In genomic region chr1:201828820-201829774, GRCh38 we compare ENCODE assay signal across 8 cellular contexts. TPM values are rescaled to one million over a fixed set of nuclear protein-coding genes. Genes with fewer than 3 reads are reported as not detected.
DNase-seq lines count a peak whose midpoint lies in the region; ATAC-seq and TF ChIP-seq lines count a peak whose summit lies in the region.

Gene IPO9, plus strand, starts transcription at chr1:201829157. Its CDS starts 53 bp downstream, at chr1:201829210.

- peak within 1 kb of the TSS; percentile 84 for H3K27ac ChIP-seq in CD4-positive, alpha-beta T cell (ENCODE audit: low read depth, low read length)
- H3K27ac ChIP-seq in dorsolateral prefrontal cortex (peak within 1 kb of the TSS; percentile 46 to 97 (median 91)), right lobe of liver (peak within 1 kb of the TSS; percentile 67 to 81 (median 78))

- H3K9me3 Mint-ChIP-seq in CD4-positive, alpha-beta T cell, result no peaks in the 10 kb centered on the region
- H3K9me3 Mint-ChIP-seq in activated CD4-positive, alpha-beta memory T cell treated with anti-CD3 and anti-CD28 coated beads for 36 hours, result no peaks in the 10 kb centered on the region

- H3K27me3 ChIP-seq in CD4-positive, alpha-beta T cell (ENCODE audit: control insufficient read depth, insufficient read depth, low read length), result no peaks in the 10 kb centered on the region
- no peaks in the 10 kb centered on the region for H3K27me3 ChIP-seq in dorsolateral prefrontal cortex
- H3K27me3 ChIP-seq in right lobe of liver, result no peaks in the 10 kb centered on the region

- no peaks in the 10 kb centered on the region for H3K9me3 ChIP-seq in CD4-positive, alpha-beta T cell (ENCODE audit: control insufficient read depth, low read length)
- H3K9me3 ChIP-seq in right lobe of liver, result no peaks in the 10 kb centered on the region

- H3K4me3 ChIP-seq in dorsolateral prefrontal cortex (peak within 1 kb of the TSS; percentile 66 to 100 (median 92)), right lobe of liver (peak within 1 kb of the TSS; percentile 83 to 99 (median 90))

- no peaks in the 10 kb centered on the region for H3K27me3 Mint-ChIP-seq in CD4-positive, alpha-beta T cell
- no peaks in the 10 kb centered on the region for H3K27me3 Mint-ChIP-seq in activated CD4-positive, alpha-beta memory T cell treated with anti-CD3 and anti-CD28 coated beads for 36 hours

- CTCF ChIA-PET in CD4-positive, alpha-beta T cell (lab: Charles Lee), result interaction anchor here (0.8 to 2.3 kb wide), 9 partner anchors 10 to 316 kb away, joined by 3 to 10 read pairs (median 3); no protein-coding TSS in a partner anchor
- CTCF ChIA-PET in activated CD4-positive, alpha-beta memory T cell treated with anti-CD3 and anti-CD28 coated beads for 36 hours (lab: Charles Lee), result interaction anchor here (0.7 to 3.8 kb wide), 20 partner anchors 8 to 349 kb away, joined by 3 to 18 read pairs (median 3); partner anchors contain the start of gene LMOD1

- intact Hi-C loops in CD4-positive, alpha-beta T cell (cut with DNase I, micrococcal nuclease), result loop anchor here in 1 of 2 experiments (2.0 to 10.0 kb wide), 3 partner anchors 154 to 516 kb away; partner anchors contain the start of genes PPP1R12B, RNPEP and UBE2T
- intact Hi-C loops in activated CD4-positive, alpha-beta memory T cell treated with anti-CD3 and anti-CD28 coated beads for 36 hours (cut with micrococcal nuclease), result loop anchor here (1.0 to 5.0 kb wide), 2 partner anchors 126 to 153 kb away; partner anchors contain the start of genes RNPEP and TIMM17A
- intact Hi-C loops in dorsolateral prefrontal cortex (cut with DNase I), result loop anchor here (2.0 to 5.0 kb wide), 4 partner anchors 58 to 144 kb away; partner anchors contain the start of genes SHISA4 (in 2 of the 2) and TIMM17A (in 1 of the 2)
- intact Hi-C loops in right lobe of liver (cut with DNase I), result no loop called here

- DNase-seq in CD4-positive, alpha-beta T cell, result peak; percentile 90 to 95 (median 92)
- DNase-seq in NCI-H82 treated with DMSO at 0.1 percent for 48 hours (lab: John Stamatoyannopoulos, UW; ENCODE audit: unreplicated experiment) (peak; percentile 92), dorsolateral prefrontal cortex (peak; percentile 89 to 94 (median 90)), right lobe of liver (peak; percentile 92 to 93 (median 93))
- peak; percentile 97 for DNase-seq in activated CD4-positive, alpha-beta memory T cell treated with anti-CD3 and anti-CD28 coated beads for 36 hours
- DNase-seq in stimulated activated CD4-positive, alpha-beta T cell treated with anti-CD3 and anti-CD28 coated beads, Interleukin-4, amount 100 ng/mL, for 24 hours, result peak; percentile 96

- no peaks in the 10 kb centered on the region for H3K36me3 ChIP-seq in right lobe of liver

- 2% methylated on average over 41 of the region's 58 CpGs for WGBS in right lobe of liver (ENCODE audit: insufficient coverage, low coverage, low lambda C conversion rate, missing lambda C conversion rate)

- peaks cover 0 to 12% (median 1%) of the 10 kb centered on the region in 4 donors for H3K4me1 ChIP-seq in right lobe of liver

- peak; percentile 97 for TF ChIP-seq CTCF in CD4-positive, alpha-beta T cell (IDR thresholded peaks at IDR 0.05)
- TF ChIP-seq CTCF in dorsolateral prefrontal cortex (IDR thresholded peaks at IDR 0.05 in 54 of 56, conservative IDR thresholded peaks at IDR 0.05 in 2 of 56; ENCODE audit: low read depth in 1 of 56, partially characterized antibody in 56 of 56) (peak; percentile 91 to 100 (median 99)), right lobe of liver (IDR thresholded peaks at IDR 0.05) (peak; percentile 96 to 98 (median 98))

- H3K4me1 Mint-ChIP-seq in CD4-positive, alpha-beta T cell (ENCODE audit: low read depth), result peaks cover 44% of the 10 kb centered on the region
- H3K4me1 Mint-ChIP-seq in activated CD4-positive, alpha-beta memory T cell treated with anti-CD3 and anti-CD28 coated beads for 36 hours (ENCODE audit: low read depth), result peaks cover 30% of the 10 kb centered on the region

- peaks cover 7% of the 10 kb centered on the region for H3K36me3 Mint-ChIP-seq in CD4-positive, alpha-beta T cell (ENCODE audit: low read depth)
- peaks cover 8% of the 10 kb centered on the region for H3K36me3 Mint-ChIP-seq in activated CD4-positive, alpha-beta memory T cell treated with anti-CD3 and anti-CD28 coated beads for 36 hours

- peak; percentile 75 for TF ChIP-seq POLR2A in right lobe of liver (IDR thresholded peaks at IDR 0.05)

- peak within 1 kb of the TSS; percentile 88 for H3K27ac Mint-ChIP-seq in CD4-positive, alpha-beta T cell
- H3K27ac Mint-ChIP-seq in activated CD4-positive, alpha-beta memory T cell treated with anti-CD3 and anti-CD28 coated beads for 36 hours, result peak within 1 kb of the TSS; percentile 94

- ATAC-seq in CD4-positive, alpha-beta T cell (ENCODE audit: poor library complexity), result peak; percentile 91
- peak; percentile 95 for ATAC-seq in GM19397 (IDR thresholded peaks at IDR 0.05; ENCODE audit: unreplicated experiment)
- ATAC-seq in HG03571 (IDR thresholded peaks at IDR 0.05; ENCODE audit: unreplicated experiment), result peak; percentile 81
- peak; percentile 98 to 99 (median 98) for ATAC-seq in right lobe of liver

- POLR2A ChIA-PET in CD4-positive, alpha-beta T cell (lab: Charles Lee), result interaction anchor here (0.6 to 1.9 kb wide), 6 partner anchors 19 to 1177 kb away, joined by 3 to 8 read pairs (median 3); partner anchors contain the start of genes RNPEP and TIMM17A
- POLR2A ChIA-PET in activated CD4-positive, alpha-beta memory T cell treated with anti-CD3 and anti-CD28 coated beads for 36 hours (lab: Charles Lee), result interaction anchor here (0.6 to 1.4 kb wide), 3 partner anchors 19 to 975 kb away, joined by 3 to 4 read pairs (median 4); no protein-coding TSS in a partner anchor

- H3K4me3 Mint-ChIP-seq in CD4-positive, alpha-beta T cell, result peak within 1 kb of the TSS; percentile 95
- peak within 1 kb of the TSS; percentile 99 for H3K4me3 Mint-ChIP-seq in activated CD4-positive, alpha-beta memory T cell treated with anti-CD3 and anti-CD28 coated beads for 36 hours

RNA-seq across cellular contexts. Expression of gene IPO9, which starts in this region (rescaled TPM):
- 10 to 100 TPM; 17.1 to 20.1 TPM for total RNA-seq in CD4-positive, alpha-beta T cell
- total RNA-seq in activated CD4-positive, alpha-beta memory T cell treated with anti-CD3 and anti-CD28 coated beads for 36 hours, result 10 to 100 TPM; 67.6 to 67.9 TPM
- total RNA-seq in dorsolateral prefrontal cortex (10 to 100 TPM; 39.9 to 70.3 (median 56.0) TPM), right lobe of liver (10 to 100 TPM; 10.3 to 21.7 (median 19.1) TPM)

Comparison
In these comparisons a context has a peak if more than half of its experiments do, and no peak if none do; other contexts are left out.
1. Peak in every context shown above with its lines: DNase-seq, ATAC-seq, H3K4me3 ChIP-seq and H3K27ac ChIP-seq.
2. intact Hi-C loops: an anchor here in activated CD4-positive, alpha-beta memory T cell treated with anti-CD3 and anti-CD28 coated beads for 36 hours (1.0 to 5.0 kb wide) and dorsolateral prefrontal cortex (2.0 to 5.0 kb wide); none called in right lobe of liver.